Comparison of ENCODE assay signal across 11 cellular contexts in genomic region chr17:76219670-76220383, GRCh38. TPM values are rescaled to one million over a fixed set of nuclear protein-coding genes. Genes with fewer than 3 reads are reported as not detected.
"Had no signal": no experiment of that assay in that cellular context is flagged by ENCODE, and none has a peak within 500 bp of the region (broad histone marks: within the 10 kb centered on the region; RNA-seq: fewer than 3 reads in every experiment).

No MANE protein-coding gene starts in this region.

- H3K27me3 Mint-ChIP-seq: naive thymus-derived CD4-positive, alpha-beta T cell; stimulated activated memory B cell treated with anti-CD40 and anti-IgM and Interleukin-4, amounts not matched to agents 10 μg/mL and 1 μg/mL and 100 μg/mL, for 72 hours had no signal

- H3K9me3 Mint-ChIP-seq: activated T-cell treated with anti-CD3 and anti-CD28 coated beads, Interleukin-2, amount 50 U/mL, for 4 hours; immature natural killer cell; stimulated activated memory B cell treated with anti-CD40 and anti-IgM and Interleukin-4, amounts not matched to agents 10 μg/mL and 1 μg/mL and 100 μg/mL, for 72 hours had no signal

- H3K4me1 Mint-ChIP-seq: immature natural killer cell; stimulated activated memory B cell treated with anti-CD40 and anti-IgM and Interleukin-4, amounts not matched to agents 10 μg/mL and 1 μg/mL and 100 μg/mL, for 72 hours had no signal

- H3K4me3 Mint-ChIP-seq: activated T-cell treated with anti-CD3 and anti-CD28 coated beads, Interleukin-2, amount 50 U/mL, for 4 hours; immature natural killer cell; naive thymus-derived CD4-positive, alpha-beta T cell; stimulated activated memory B cell treated with anti-CD40 and anti-IgM and Interleukin-4, amounts not matched to agents 10 μg/mL and 1 μg/mL and 100 μg/mL, for 72 hours had no signal

- H3K36me3 Mint-ChIP-seq: immature natural killer cell; stimulated activated memory B cell treated with anti-CD40 and anti-IgM and Interleukin-4, amounts not matched to agents 10 μg/mL and 1 μg/mL and 100 μg/mL, for 72 hours had no signal

- H3K27ac Mint-ChIP-seq: immature natural killer cell; stimulated activated memory B cell treated with anti-CD40 and anti-IgM and Interleukin-4, amounts not matched to agents 10 μg/mL and 1 μg/mL and 100 μg/mL, for 72 hours had no signal

- DNase-seq: activated T-cell treated with anti-CD3 and anti-CD28 coated beads, Interleukin-2, amount 50 U/mL, for 4 hours; foreskin keratinocyte; immature natural killer cell; naive thymus-derived CD4-positive, alpha-beta T cell; occipital lobe; right lobe of liver; SIG-M5; T-helper 9 cell; upper lobe of left lung had no signal

- ATAC-seq: activated T-cell treated with anti-CD3 and anti-CD28 coated beads, Interleukin-2, amount 50 U/mL, for 4 hours; foreskin keratinocyte; naive thymus-derived CD4-positive, alpha-beta T cell; right lobe of liver; stimulated activated memory B cell treated with anti-CD40 and anti-IgM and Interleukin-4, amounts not matched to agents 10 μg/mL and 1 μg/mL and 100 μg/mL, for 72 hours had no signal

RNA-seq across cellular contexts. Expression of gene RNF157, which starts 20.5 kb away (rescaled TPM):
- total RNA-seq: bronchial epithelial cell, foreskin keratinocyte had no signal
